Comparison of ENCODE assay signal across 1 cellular context in the genomic region with DNA sequence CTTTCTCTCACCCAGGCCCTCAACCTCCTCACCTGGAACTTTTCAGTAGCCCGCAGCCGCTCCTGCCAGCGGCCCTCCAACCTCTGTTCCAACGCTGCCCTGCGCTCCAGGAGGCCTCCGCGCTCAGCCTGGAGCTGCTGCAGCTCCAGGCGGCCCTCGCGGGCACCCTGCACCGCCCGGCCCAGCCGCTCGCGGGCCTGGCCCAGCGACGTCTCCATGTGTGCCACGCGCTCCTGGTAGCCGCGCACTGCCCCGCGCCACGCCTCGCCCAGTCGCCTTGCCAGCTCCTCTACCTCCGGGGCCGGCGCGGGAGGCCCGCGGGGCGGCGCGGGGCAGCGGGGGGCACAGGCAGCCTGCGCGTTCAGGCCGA.
TF ChIP-seq lines count a peak whose summit lies in the region.

No MANE protein-coding gene starts in this region.

TF ChIP-seq in SK-N-SH, 30 proteins besides CTCF, POLR2A, EP300 and RAD21 (continued from another document):
- TF ChIP-seq, protein P1, sequence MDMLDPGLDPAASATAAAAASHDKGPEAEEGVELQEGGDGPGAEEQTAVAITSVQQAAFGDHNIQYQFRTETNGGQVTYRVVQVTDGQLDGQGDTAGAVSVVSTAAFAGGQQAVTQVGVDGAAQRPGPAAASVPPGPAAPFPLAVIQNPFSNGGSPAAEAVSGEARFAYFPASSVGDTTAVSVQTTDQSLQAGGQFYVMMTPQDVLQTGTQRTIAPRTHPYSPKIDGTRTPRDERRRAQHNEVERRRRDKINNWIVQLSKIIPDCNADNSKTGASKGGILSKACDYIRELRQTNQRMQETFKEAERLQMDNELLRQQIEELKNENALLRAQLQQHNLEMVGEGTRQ (IDR thresholded peaks at IDR 0.05; ENCODE audit: borderline replicate concordance, low read depth, low read length) = no peak
